8 cellular contexts compared by ENCODE assay signal in the genomic region with DNA sequence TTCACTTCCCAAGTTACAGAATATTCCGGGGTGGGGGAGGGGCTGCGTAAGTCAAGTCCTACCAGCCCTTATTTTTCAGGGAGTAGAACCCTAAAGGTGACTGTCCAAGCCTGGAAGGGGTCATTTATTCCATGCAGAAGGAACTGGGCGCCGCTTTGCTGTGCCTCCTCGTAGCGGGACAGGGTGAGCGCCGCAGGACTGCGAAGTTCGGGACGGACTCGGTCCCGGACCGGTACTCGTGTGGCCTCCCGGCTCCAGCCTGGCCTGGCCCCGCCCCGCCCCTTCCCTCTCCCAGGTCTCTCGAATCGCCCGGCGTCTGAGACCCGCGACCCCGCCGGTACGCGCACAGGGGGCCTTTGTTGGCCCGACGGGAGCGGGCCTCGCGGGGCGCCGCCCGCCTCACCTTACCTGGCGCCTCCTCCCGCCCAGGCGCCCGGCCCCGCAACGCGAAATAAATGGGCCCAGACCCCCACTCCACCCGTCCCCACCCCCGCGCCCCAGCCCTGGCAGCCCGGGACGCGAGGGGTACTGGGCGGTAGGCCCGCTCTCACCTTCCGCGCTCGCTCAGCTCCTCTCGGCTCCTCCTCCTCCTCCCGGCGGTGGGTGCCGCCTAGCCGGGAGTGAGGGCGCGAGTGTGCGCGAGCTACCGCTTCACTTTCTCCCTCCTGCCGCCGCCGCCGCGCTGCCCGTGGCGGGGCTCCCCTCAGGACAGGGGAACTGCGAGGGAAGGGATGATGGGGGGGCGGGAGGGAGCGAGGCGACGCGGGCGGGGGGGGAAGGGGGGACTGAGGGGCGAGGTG. TPM values are rescaled to one million over a fixed set of nuclear protein-coding genes. Genes with fewer than 3 reads are reported as not detected.
A peak's percentile ranks its signal among the peaks of the same experiment; 100 is the strongest.
DNase-seq lines count a peak whose midpoint lies in the region; ATAC-seq and TF ChIP-seq lines count a peak whose summit lies in the region.

No MANE protein-coding gene starts in this region.

- ATAC-seq in GM21723 (IDR thresholded peaks at IDR 0.05; ENCODE audit: unreplicated experiment): peak; percentile 41

- peak; percentile 93 for DNase-seq in DMS53 (lab: John Stamatoyannopoulos, UW)
- peak; percentile 26 to 41 for DNase-seq in NCI-H1930 (lab: John Stamatoyannopoulos, UW)
- DNase-seq in activated T-cell treated with anti-CD3 and anti-CD28 coated beads for 48 hours (ENCODE audit: low read depth): peak; percentile 39
- DNase-seq in erythroblast (lab: John Stamatoyannopoulos, UW): peak; percentile 72 to 83
- peak; percentile 26 for DNase-seq in myocyte (ENCODE audit: low read depth)
- DNase-seq in stimulated activated naive CD4-positive, alpha-beta T cell (lab: John Stamatoyannopoulos, UW): peak; percentile 36 to 78 (median 61)
- DNase-seq in epidermal melanocyte (ENCODE audit: insufficient read length, low spot score): no peak

- TF ChIP-seq POLR2A in erythroblast (IDR thresholded peaks at IDR 0.05; ENCODE audit: low read length): no peak

RNA-seq across cellular contexts. Expression of a gene that starts 0.7 kb away (rescaled TPM):
- 38.5 and 54.3 TPM in 2 replicates for total RNA-seq in myocyte
- polyA plus RNA-seq in myocyte (2012): 15.3 TPM
